18 cellular contexts compared by ENCODE assay signal in genomic region chr2:108589372-108589771, GRCh38. TPM values are rescaled to one million over a fixed set of nuclear protein-coding genes. Genes with fewer than 3 reads are reported as not detected.
DNase-seq lines count a peak whose midpoint lies in the region; ATAC-seq and TF ChIP-seq lines count a peak whose summit lies in the region.
"Had no signal": no experiment of that assay in that cellular context is flagged by ENCODE, and none has a peak within 500 bp of the region (broad histone marks: within the 10 kb centered on the region; RNA-seq: fewer than 3 reads in every experiment).

No MANE protein-coding gene starts in this region.

- H3F3A ChIP-seq in GM23248 (ENCODE audit: insufficient read depth) = peaks cover 55% of the 10 kb centered on the region

- DNase-seq in GM23248 (no peak), adrenal gland (no peak), lower lobe of right lung (no peak), spleen (no peak), UCSD-AML1 (lab: John Stamatoyannopoulos, UW; ENCODE audit: unreplicated experiment) (no peak), retina (no peak)
- DNase-seq: activated naive CD8-positive, alpha-beta T cell treated with anti-CD3 and anti-CD28 coated beads, Interleukin-2, amount 10 ng/mL, durations not matched to agents 7 days and 5 days; DND-41; kidney glomerular epithelial cell; NCI-H2107; NCI-H774; Peyer's patch; stimulated activated CD4-positive, alpha-beta T cell treated with anti-CD3 and anti-CD28 coated beads, Interleukin-4, amount 100 ng/mL, for 24 hours had no signal

- H3K4me2 ChIP-seq in GM23248 (ENCODE audit: unreplicated experiment) = peak overlapping the region; percentile 55

- H3K9me2 ChIP-seq in GM23248 (ENCODE audit: insufficient read depth) = no peaks in the 10 kb centered on the region

- in situ Hi-C loops in GM23248 (cut with MboI) = no loop called here

- peaks cover 66% of the 10 kb centered on the region for H3K4me1 ChIP-seq in GM23248 (ENCODE audit: insufficient read depth)
- peaks cover 40 to 63% of the 10 kb centered on the region in 2 donors for H3K4me1 ChIP-seq in adrenal gland (replicated peaks in 1 of 2)
- peaks cover 73% of the 10 kb centered on the region for H3K4me1 ChIP-seq in lower lobe of right lung
- peaks cover 7 to 100% (median 62%) of the 10 kb centered on the region in 6 donors for H3K4me1 ChIP-seq in spleen

- no peak overlapping the region for H3K27ac ChIP-seq in GM23248
- H3K27ac ChIP-seq in adrenal gland = peak overlapping the region in 4 of 5 donors; percentile 15 to 85 (median 82)
- H3K27ac ChIP-seq in lower lobe of right lung = peak overlapping the region; percentile 79
- H3K27ac ChIP-seq in spleen = peak overlapping the region in 7 of 8 donors; percentile 70 to 86 (median 82)

- no peaks in the 10 kb centered on the region for H4K20me1 ChIP-seq in GM23248 (ENCODE audit: insufficient read depth)

- no peak for ATAC-seq in lower lobe of right lung
- ATAC-seq in GM21825 (IDR thresholded peaks at IDR 0.05; ENCODE audit: unreplicated experiment) = no peak
- ATAC-seq: activated CD4-positive, CD25-positive, alpha-beta regulatory T cell treated with anti-CD3 and anti-CD28 coated beads, Interleukin-2, amount 50 U/mL, for 24 hours had no signal

- TF ChIP-seq POLR2A in adrenal gland (IDR thresholded peaks at IDR 0.05) = no peak
- no peak for TF ChIP-seq POLR2A in spleen (IDR thresholded peaks at IDR 0.05)

- H3K36me3 ChIP-seq in GM23248 (ENCODE audit: low read depth) (no peaks in the 10 kb centered on the region), adrenal gland (replicated peaks in 1 of 2) (no peaks in the 10 kb centered on the region), lower lobe of right lung (no peaks in the 10 kb centered on the region), spleen (no peaks in the 10 kb centered on the region)
- H3K36me3 ChIP-seq: Peyer's patch, right atrium auricular region, vagina had no signal

- H3K27me3 ChIP-seq in GM23248 (replicated peaks; ENCODE audit: insufficient read depth) = no peaks in the 10 kb centered on the region
- no peaks in the 10 kb centered on the region for H3K27me3 ChIP-seq in adrenal gland
- no peaks in the 10 kb centered on the region for H3K27me3 ChIP-seq in lower lobe of right lung (ENCODE audit: low read depth)
- H3K27me3 ChIP-seq in spleen (replicated peaks in 1 of 7) = peaks cover 0 to 25% (median 0%) of the 10 kb centered on the region in 7 donors
- H3K27me3 ChIP-seq: BLaER1 treated with 17β-estradiol and CSF1 and Interleukin-3, amounts not matched to agents 10 nM and 100 nM; Peyer's patch; right atrium auricular region; vagina had no signal

- no peak overlapping the region for H3K4me3 ChIP-seq in GM23248
- peak overlapping the region in 1 of 4 donors; percentile 18 for H3K4me3 ChIP-seq in adrenal gland
- H3K4me3 ChIP-seq in lower lobe of right lung = peak overlapping the region; percentile 36
- peak overlapping the region in 2 of 8 donors; percentile 20 to 38 for H3K4me3 ChIP-seq in spleen
- H3K4me3 ChIP-seq: right atrium auricular region, vagina had no signal

- H3K79me2 ChIP-seq in GM23248 (ENCODE audit: insufficient read depth) = peaks cover 87% of the 10 kb centered on the region

- H2AFZ ChIP-seq in GM23248 = no peak overlapping the region

- TF ChIP-seq CTCF in adrenal gland (IDR thresholded peaks at IDR 0.05) = no peak
- TF ChIP-seq CTCF in lower lobe of right lung (IDR thresholded peaks at IDR 0.05) = no peak
- TF ChIP-seq CTCF in spleen (IDR thresholded peaks at IDR 0.05 in 8 of 11, conservative IDR thresholded peaks at IDR 0.05 in 3 of 11) = no peak

- intact Hi-C loops in adrenal gland (cut with DNase I) (loop anchor here (10.0 kb wide), 2 partner anchors 55 to 245 kb away; partner anchors contain the start of gene LIMS1 (in 2 of the 2)), lower lobe of right lung (cut with DNase I) (no loop called here), spleen (cut with DNase I; ENCODE audit: low total_unique reads) (no loop called here)

- no peak overlapping the region for H3K9ac ChIP-seq in GM23248

- H3K9me3 ChIP-seq in GM23248 (ENCODE audit: low read depth) (no peaks in the 10 kb centered on the region), adrenal gland (replicated peaks in 1 of 3) (no peaks in the 10 kb centered on the region), lower lobe of right lung (no peaks in the 10 kb centered on the region), spleen (no peaks in the 10 kb centered on the region)
- H3K9me3 ChIP-seq: Peyer's patch, right atrium auricular region, vagina had no signal

RNA-seq across cellular contexts. Expression of gene LIMS1, which starts 55.1 kb away (rescaled TPM):
- 122 and 131 TPM in 2 replicates for total RNA-seq in GM23248 (2014; rRNA removed; shearing (Covaris generic))
- 81.3 and 82.0 TPM in 2 replicates for polyA plus RNA-seq in GM23248 (2016; fragmentation: Nextera tagmentation; extraction: Ambion mirVana)
- total RNA-seq in adrenal gland = 100 to 1,000 TPM; 108 to 182 (median 132) TPM
- polyA plus RNA-seq in adrenal gland = 10 to 100 TPM; 33.5 to 58.3 (median 48.4) TPM
- 85.5 TPM for total RNA-seq in lower lobe of right lung
- total RNA-seq in spleen = 100 to 1,000 TPM in 1 of 7 donors, 10 to 100 TPM in 6; 60.2 to 104 (median 62.3) TPM
- 10 to 100 TPM in 2 of 3 donors, 1 to 10 TPM in 1; 8.9 to 17.2 (median 15.2) TPM for polyA plus RNA-seq in spleen

Comparison
In these comparisons a context has a peak if more than half of its experiments do, and no peak if none do; other contexts are left out.
1. intact Hi-C loops: an anchor here in adrenal gland (10.0 kb wide); none called in lower lobe of right lung and spleen.